Comparison of ENCODE assay signal across 19 cellular contexts in genomic region chr3:50430186-50430585, GRCh38.
"Had no signal": no experiment of that assay in that cellular context is flagged by ENCODE, and none has a peak within 500 bp of the region (broad histone marks: within the 10 kb centered on the region; RNA-seq: fewer than 3 reads in every experiment).

No MANE protein-coding gene starts in this region.

- H3K4me3 Mint-ChIP-seq: activated B cell treated with CpG ODN at 0.5 μM for 24 hours; activated CD4-positive, alpha-beta T cell treated with anti-CD3 and anti-CD28 coated beads for 36 hours; activated T-helper 1 cell treated with anti-CD3 and anti-CD28 coated beads, Interleukin-12 subunit alpha, Interleukin-12 subunit beta, Interleukin-2, Interleukin-4 antibody, amounts not matched to agents 30 ng/mL and 10 ng/mL and 1 ng/mL, durations not matched to agents 14 hours and 24 hours and 36 hours; nephron progenitor cell; T-helper 2 cell treated with Interferon-gamma antibody and Interleukin-4, amounts not matched to agents 5 μg/mL and 100 μg/mL, for 36 hours had no signal

- H3K36me3 Mint-ChIP-seq: activated naive CD4-positive, alpha-beta T cell treated with anti-CD3 and anti-CD28 coated beads, Interleukin-2, amount 50 U/mL, for 72 hours; type B pancreatic cell had no signal

- H3K27ac Mint-ChIP-seq: activated B cell treated with CpG ODN at 0.5 μM for 24 hours; activated CD4-positive, alpha-beta T cell treated with anti-CD3 and anti-CD28 coated beads for 36 hours; activated naive CD4-positive, alpha-beta T cell treated with anti-CD3 and anti-CD28 coated beads, Interleukin-2, amount 50 U/mL, for 72 hours; activated T-helper 1 cell treated with anti-CD3 and anti-CD28 coated beads, Interleukin-12 subunit alpha, Interleukin-12 subunit beta, Interleukin-2, Interleukin-4 antibody, amounts not matched to agents 30 ng/mL and 10 ng/mL and 1 ng/mL, durations not matched to agents 14 hours and 24 hours and 36 hours; nephron progenitor cell; T-helper 2 cell treated with Interferon-gamma antibody and Interleukin-4, amounts not matched to agents 5 μg/mL and 100 μg/mL, for 36 hours; type B pancreatic cell had no signal

- DNase-seq: activated B cell treated with CpG ODN at 0.5 μM for 24 hours; activated CD4-positive, alpha-beta T cell treated with anti-CD3 and anti-CD28 coated beads for 36 hours; activated CD4-positive, alpha-beta T cell treated with anti-CD3 and anti-CD28 coated beads, Interleukin-2, amount 50 U/mL, for 48 hours; aorta; brain microvascular endothelial cell; esophagus squamous epithelium; gastrocnemius medialis; left ventricle myocardium superior; mammary epithelial cell; midbrain; nephron progenitor cell; posterior cingulate gyrus; right lobe of liver; stimulated activated CD4-positive, alpha-beta T cell treated with anti-CD3 and anti-CD28 coated beads, Interleukin-1b, Interleukin-23, amount 100 ng/mL, for 48 hours; stimulated activated naive CD4-positive, alpha-beta T cell had no signal

- H3K4me1 Mint-ChIP-seq: activated B cell treated with CpG ODN at 0.5 μM for 24 hours; activated CD4-positive, alpha-beta T cell treated with anti-CD3 and anti-CD28 coated beads for 36 hours had no signal

- ATAC-seq: activated CD4-positive, alpha-beta T cell treated with anti-CD3 and anti-CD28 coated beads for 36 hours; activated naive CD4-positive, alpha-beta T cell treated with anti-CD3 and anti-CD28 coated beads, Interleukin-2, amount 50 U/mL, for 72 hours; gastrocnemius medialis; left ventricle myocardium superior had no signal

- H3K9me3 Mint-ChIP-seq: activated B cell treated with CpG ODN at 0.5 μM for 24 hours; activated naive CD4-positive, alpha-beta T cell treated with anti-CD3 and anti-CD28 coated beads, Interleukin-2, amount 50 U/mL, for 72 hours; activated T-helper 1 cell treated with anti-CD3 and anti-CD28 coated beads, Interleukin-12 subunit alpha, Interleukin-12 subunit beta, Interleukin-2, Interleukin-4 antibody, amounts not matched to agents 30 ng/mL and 10 ng/mL and 1 ng/mL, durations not matched to agents 14 hours and 24 hours and 36 hours; nephron progenitor cell; T-helper 2 cell treated with Interferon-gamma antibody and Interleukin-4, amounts not matched to agents 5 μg/mL and 100 μg/mL, for 36 hours; type B pancreatic cell had no signal

- H3K27me3 Mint-ChIP-seq: type B pancreatic cell had no signal
